Comparison of ENCODE assay signal across 9 cellular contexts in the genomic region with DNA sequence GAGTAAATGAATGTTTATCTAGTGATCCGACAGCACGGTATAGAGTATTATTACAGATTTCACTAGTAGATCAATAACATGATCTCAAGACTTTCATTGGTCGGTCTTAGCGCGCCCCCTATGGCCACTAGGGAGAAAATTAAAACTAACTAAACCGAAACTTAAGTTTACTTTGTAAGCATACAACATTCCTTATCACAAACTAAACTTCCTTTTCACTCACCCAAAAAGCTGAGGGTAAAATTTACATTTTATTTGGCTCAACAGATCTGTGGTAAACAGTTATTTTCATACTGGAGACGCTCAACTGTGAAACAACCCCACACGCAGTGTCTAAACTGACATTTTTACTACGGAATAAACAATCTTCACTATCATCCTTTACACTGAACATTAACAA.
A peak's percentile ranks its signal among the peaks of the same experiment; 100 is the strongest.
DNase-seq lines count a peak whose midpoint lies in the region; ATAC-seq and TF ChIP-seq lines count a peak whose summit lies in the region.
"Had no signal": no experiment of that assay in that cellular context is flagged by ENCODE, and none has a peak within 500 bp of the region (broad histone marks: within the 10 kb centered on the region; RNA-seq: fewer than 3 reads in every experiment).

No MANE protein-coding gene starts in this region.

- H3K4me3 Mint-ChIP-seq in T-helper 2 cell treated with Interferon-gamma antibody and Interleukin-4, amounts not matched to agents 5 μg/mL and 100 μg/mL, for 36 hours, result peak overlapping the region; percentile 75
- H3K4me3 Mint-ChIP-seq: memory B cell had no signal

- TF ChIP-seq EP300 in suprapubic skin (IDR thresholded peaks at IDR 0.05) (no peak), sigmoid colon (IDR thresholded peaks at IDR 0.05) (no peak)

- WGBS in suprapubic skin, result 46% methylated on average over 9 of the region's 9 CpGs
- WGBS in sigmoid colon, 2 donors, result 9 to 21% methylated on average over 9 of the region's 9 CpGs

- no peaks in the 10 kb centered on the region for H3K27me3 ChIP-seq in suprapubic skin
- H3K27me3 ChIP-seq in sigmoid colon, result no peaks in the 10 kb centered on the region

- H3K27ac Mint-ChIP-seq in T-helper 2 cell treated with Interferon-gamma antibody and Interleukin-4, amounts not matched to agents 5 μg/mL and 100 μg/mL, for 36 hours, result no peak overlapping the region
- H3K27ac Mint-ChIP-seq: memory B cell had no signal

- TF ChIP-seq CTCF in suprapubic skin (IDR thresholded peaks at IDR 0.05) (peak; percentile 8 to 40), sigmoid colon (IDR thresholded peaks at IDR 0.05) (peak in 2 of 4 experiments; percentile 26 to 38)

- H3K9me3 ChIP-seq in suprapubic skin (no peaks in the 10 kb centered on the region), sigmoid colon (no peaks in the 10 kb centered on the region)

- ATAC-seq in GM19043 (IDR thresholded peaks at IDR 0.05; ENCODE audit: low read depth, unreplicated experiment) (peak; percentile 61), HG03520 (IDR thresholded peaks at IDR 0.05; ENCODE audit: unreplicated experiment) (peak; percentile 85)

- H3K4me1 Mint-ChIP-seq in T-helper 2 cell treated with Interferon-gamma antibody and Interleukin-4, amounts not matched to agents 5 μg/mL and 100 μg/mL, for 36 hours (ENCODE audit: low read depth), result peaks cover 2% of the 10 kb centered on the region
- H3K4me1 Mint-ChIP-seq: memory B cell had no signal

- no peaks in the 10 kb centered on the region for H3K27me3 Mint-ChIP-seq in T-helper 2 cell treated with Interferon-gamma antibody and Interleukin-4, amounts not matched to agents 5 μg/mL and 100 μg/mL, for 36 hours (ENCODE audit: low read depth)
- H3K27me3 Mint-ChIP-seq: memory B cell had no signal

- H3K9me3 Mint-ChIP-seq in T-helper 2 cell treated with Interferon-gamma antibody and Interleukin-4, amounts not matched to agents 5 μg/mL and 100 μg/mL, for 36 hours, result no peaks in the 10 kb centered on the region
- H3K9me3 Mint-ChIP-seq: memory B cell had no signal

- H3K4me3 ChIP-seq in suprapubic skin, result no peak overlapping the region
- peak overlapping the region in 1 of 4 donors; percentile 18 for H3K4me3 ChIP-seq in sigmoid colon

- H3K36me3 ChIP-seq in suprapubic skin, result no peaks in the 10 kb centered on the region
- no peaks in the 10 kb centered on the region for H3K36me3 ChIP-seq in sigmoid colon

- TF ChIP-seq POLR2A in suprapubic skin (IDR thresholded peaks at IDR 0.05), result no peak
- TF ChIP-seq POLR2A in sigmoid colon (IDR thresholded peaks at IDR 0.05), result no peak

- H3K4me1 ChIP-seq in suprapubic skin (no peaks in the 10 kb centered on the region), sigmoid colon (no peaks in the 10 kb centered on the region)

- DNase-seq in DMS114 treated with DMSO at 0.1 percent for 48 hours (lab: John Stamatoyannopoulos, UW; ENCODE audit: unreplicated experiment) (peak; percentile 0), head of caudate nucleus (peak in 38 of 42 donors; percentile 4 to 74 (median 36)), suprapubic skin (ENCODE audit: low spot score in 2 of 2) (no peak), sigmoid colon (no peak), 8988T (no peak)
- DNase-seq in T-helper 2 cell treated with Interferon-gamma antibody and Interleukin-4, amounts not matched to agents 5 μg/mL and 100 μg/mL, for 36 hours (ENCODE audit: low spot score), result no peak

- intact Hi-C loops in head of caudate nucleus (cut with DNase I) (no loop called here), sigmoid colon (cut with DNase I) (no loop called here)

- no peak overlapping the region for H3K27ac ChIP-seq in suprapubic skin
- no peak overlapping the region for H3K27ac ChIP-seq in sigmoid colon

- H3K36me3 Mint-ChIP-seq in T-helper 2 cell treated with Interferon-gamma antibody and Interleukin-4, amounts not matched to agents 5 μg/mL and 100 μg/mL, for 36 hours (ENCODE audit: low read depth), result no peaks in the 10 kb centered on the region
- H3K36me3 Mint-ChIP-seq: memory B cell had no signal

Comparison
In these comparisons a context has a peak if more than half of its experiments do, and no peak if none do; other contexts are left out.
1. DNase-seq: peak in DMS114 treated with DMSO at 0.1 percent for 48 hours (single experiment) and head of caudate nucleus (38 of 42); none in T-helper 2 cell treated with Interferon-gamma antibody and Interleukin-4, amounts not matched to agents 5 μg/mL and 100 μg/mL, for 36 hours (single experiment), suprapubic skin (0 of 2), sigmoid colon (single experiment) and 8988T (single experiment).